Comparison of ENCODE assay signal across 23 cellular contexts in the genomic region with DNA sequence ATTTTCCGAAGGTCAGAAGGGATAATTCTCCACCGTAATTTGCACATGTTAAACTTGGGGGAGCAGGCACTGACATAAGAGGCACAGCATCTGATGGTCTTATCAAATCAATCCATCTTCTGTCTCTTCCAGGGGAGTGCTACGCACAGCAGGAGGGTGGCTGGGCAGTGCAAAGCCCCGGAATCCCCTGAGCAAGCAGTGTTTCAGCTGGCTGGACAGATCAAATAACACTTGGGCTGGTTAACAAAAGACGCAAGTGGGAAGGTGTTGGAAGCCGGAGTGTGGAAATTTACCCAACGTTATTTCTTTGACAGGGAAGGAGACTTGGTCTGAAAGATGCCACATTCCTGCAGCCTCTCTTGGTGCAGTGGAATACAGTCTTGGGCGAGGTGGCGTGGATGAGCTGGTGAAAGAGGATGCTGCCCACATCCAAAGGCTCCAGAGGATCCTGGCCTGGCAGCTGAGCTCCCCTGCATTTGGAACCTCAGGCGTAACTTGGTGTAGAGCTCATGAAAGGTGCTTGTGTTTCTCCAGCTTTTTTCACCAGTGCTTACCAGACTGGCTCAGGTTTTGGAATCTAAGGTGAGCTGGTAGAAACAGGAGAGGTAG.
DNase-seq lines count a peak whose midpoint lies in the region; ATAC-seq and TF ChIP-seq lines count a peak whose summit lies in the region.
"Had no signal": no experiment of that assay in that cellular context is flagged by ENCODE, and none has a peak within 500 bp of the region (broad histone marks: within the 10 kb centered on the region; RNA-seq: fewer than 3 reads in every experiment).

No MANE protein-coding gene starts in this region.

- H3K36me3 ChIP-seq in left ventricle myocardium inferior (peaks cover 7% of the 10 kb centered on the region), ascending aorta (no peaks in the 10 kb centered on the region)
- H3K36me3 ChIP-seq: brain microvascular endothelial cell, Peyer's patch, prostate gland had no signal

- H3K4me3 Mint-ChIP-seq in stimulated activated memory B cell treated with anti-CD40 and anti-IgM and Interleukin-4, amounts not matched to agents 10 μg/mL and 1 μg/mL and 100 μg/mL, for 72 hours: no peak overlapping the region
- H3K4me3 Mint-ChIP-seq: activated naive CD8-positive, alpha-beta T cell treated with anti-CD3 and anti-CD28 coated beads, Interleukin-2, amount 10 ng/mL, durations not matched to agents 7 days and 5 days; WTC11 had no signal

- H3K9me3 ChIP-seq in left ventricle myocardium inferior (replicated peaks) (peaks cover 10% of the 10 kb centered on the region), ascending aorta (peaks cover 0 to 4% of the 10 kb centered on the region in 2 donors)
- H3K9me3 ChIP-seq: Peyer's patch, prostate gland had no signal

- peaks cover 6% of the 10 kb centered on the region for H3K27me3 Mint-ChIP-seq in stimulated activated memory B cell treated with anti-CD40 and anti-IgM and Interleukin-4, amounts not matched to agents 10 μg/mL and 1 μg/mL and 100 μg/mL, for 72 hours
- H3K27me3 Mint-ChIP-seq: activated naive CD8-positive, alpha-beta T cell treated with anti-CD3 and anti-CD28 coated beads, Interleukin-2, amount 10 ng/mL, durations not matched to agents 7 days and 5 days had no signal

- no peaks in the 10 kb centered on the region for H3K36me3 Mint-ChIP-seq in stimulated activated memory B cell treated with anti-CD40 and anti-IgM and Interleukin-4, amounts not matched to agents 10 μg/mL and 1 μg/mL and 100 μg/mL, for 72 hours
- H3K36me3 Mint-ChIP-seq: activated naive CD8-positive, alpha-beta T cell treated with anti-CD3 and anti-CD28 coated beads, Interleukin-2, amount 10 ng/mL, durations not matched to agents 7 days and 5 days; WTC11 had no signal

- no peak for TF ChIP-seq CTCF in left ventricle myocardium inferior (IDR thresholded peaks at IDR 0.05; ENCODE audit: borderline replicate concordance)
- TF ChIP-seq CTCF in ascending aorta (IDR thresholded peaks at IDR 0.05): no peak

- H3K9me3 Mint-ChIP-seq in stimulated activated memory B cell treated with anti-CD40 and anti-IgM and Interleukin-4, amounts not matched to agents 10 μg/mL and 1 μg/mL and 100 μg/mL, for 72 hours: peaks cover 5% of the 10 kb centered on the region

- H3K27ac Mint-ChIP-seq in stimulated activated memory B cell treated with anti-CD40 and anti-IgM and Interleukin-4, amounts not matched to agents 10 μg/mL and 1 μg/mL and 100 μg/mL, for 72 hours: no peak overlapping the region
- H3K27ac Mint-ChIP-seq: activated naive CD8-positive, alpha-beta T cell treated with anti-CD3 and anti-CD28 coated beads, Interleukin-2, amount 10 ng/mL, durations not matched to agents 7 days and 5 days; WTC11 had no signal

- intact Hi-C loops in left ventricle myocardium inferior (cut with micrococcal nuclease): no loop called here
- intact Hi-C loops in ascending aorta (cut with DNase I): no loop called here

- H3K27ac ChIP-seq in left ventricle myocardium inferior (replicated peaks) (peak overlapping the region; percentile 96), ascending aorta (no peak overlapping the region)
- H3K27ac ChIP-seq: brain microvascular endothelial cell, Peyer's patch, prostate gland, tibial artery had no signal

- H3K4me3 ChIP-seq in left ventricle myocardium inferior (no peak overlapping the region), ascending aorta (no peak overlapping the region)
- H3K4me3 ChIP-seq: GM12878, K562, Peyer's patch, prostate gland, tibial artery had no signal

- peaks cover 71% of the 10 kb centered on the region for H3K4me1 ChIP-seq in left ventricle myocardium inferior
- H3K4me1 ChIP-seq in ascending aorta: peaks cover 0 to 3% of the 10 kb centered on the region in 2 donors
- H3K4me1 ChIP-seq: Peyer's patch, prostate gland had no signal

- H3K27me3 ChIP-seq in left ventricle myocardium inferior (ENCODE audit: low read depth) (no peaks in the 10 kb centered on the region), ascending aorta (no peaks in the 10 kb centered on the region)
- H3K27me3 ChIP-seq: brain microvascular endothelial cell, Peyer's patch, tibial artery had no signal

- H3K4me1 Mint-ChIP-seq in stimulated activated memory B cell treated with anti-CD40 and anti-IgM and Interleukin-4, amounts not matched to agents 10 μg/mL and 1 μg/mL and 100 μg/mL, for 72 hours: no peaks in the 10 kb centered on the region
- H3K4me1 Mint-ChIP-seq: activated naive CD8-positive, alpha-beta T cell treated with anti-CD3 and anti-CD28 coated beads, Interleukin-2, amount 10 ng/mL, durations not matched to agents 7 days and 5 days had no signal

- ATAC-seq in HG03354 (IDR thresholded peaks at IDR 0.05; ENCODE audit: poor library complexity, severe bottlenecking, unreplicated experiment): no peak
- no peak for ATAC-seq in stimulated activated memory B cell treated with anti-CD40 and anti-IgM and Interleukin-4, amounts not matched to agents 10 μg/mL and 1 μg/mL and 100 μg/mL, for 72 hours
- ATAC-seq: GM12878, K562 had no signal

- DNase-seq in NCI-H1092 treated with DMSO at 0.1 percent for 48 hours (lab: John Stamatoyannopoulos, UW): peak; percentile 9
- no peak for DNase-seq in NCI-H1092 (lab: John Stamatoyannopoulos, UW)
- peak; percentile 28 for DNase-seq in NCI-H524 treated with DMSO at 0.1 percent for 48 hours (lab: John Stamatoyannopoulos, UW)
- DNase-seq in left ventricle myocardium inferior: no peak
- peak; percentile 29 for DNase-seq in retina
- DNase-seq in ascending aorta (ENCODE audit: low spot score in 2 of 2): no peak
- DNase-seq: 8988T; activated CD4-positive, alpha-beta T cell treated with anti-CD3 and anti-CD28 coated beads, Interleukin-2, amount 50 U/mL, for 48 hours; activated CD8-positive, alpha-beta memory T cell treated with anti-CD3 and anti-CD28 coated beads, Interleukin-2, amount 50 U/mL, for 48 hours; activated naive CD8-positive, alpha-beta T cell treated with anti-CD3 and anti-CD28 coated beads, Interleukin-2, amount 10 ng/mL, durations not matched to agents 7 days and 5 days; brain microvascular endothelial cell; cortex of kidney; NCI-H345; stimulated activated CD4-positive, alpha-beta T cell treated with anti-CD3 and anti-CD28 coated beads, Interleukin-4, amount 100 ng/mL, for 1 hour; stimulated activated naive CD4-positive, alpha-beta T cell treated with Interleukin-2 at 50 U/mL for 16 hours; tibial artery had no signal

Comparison
In these comparisons a context has a peak if more than half of its experiments do, and no peak if none do; other contexts are left out.
1. DNase-seq: peak in NCI-H1092 treated with DMSO at 0.1 percent for 48 hours (single experiment), NCI-H524 treated with DMSO at 0.1 percent for 48 hours (single experiment) and retina (single experiment); none in NCI-H1092 (single experiment), left ventricle myocardium inferior (single experiment) and ascending aorta (0 of 2).